Comparison of ENCODE assay signal across 17 cellular contexts in the genomic region with DNA sequence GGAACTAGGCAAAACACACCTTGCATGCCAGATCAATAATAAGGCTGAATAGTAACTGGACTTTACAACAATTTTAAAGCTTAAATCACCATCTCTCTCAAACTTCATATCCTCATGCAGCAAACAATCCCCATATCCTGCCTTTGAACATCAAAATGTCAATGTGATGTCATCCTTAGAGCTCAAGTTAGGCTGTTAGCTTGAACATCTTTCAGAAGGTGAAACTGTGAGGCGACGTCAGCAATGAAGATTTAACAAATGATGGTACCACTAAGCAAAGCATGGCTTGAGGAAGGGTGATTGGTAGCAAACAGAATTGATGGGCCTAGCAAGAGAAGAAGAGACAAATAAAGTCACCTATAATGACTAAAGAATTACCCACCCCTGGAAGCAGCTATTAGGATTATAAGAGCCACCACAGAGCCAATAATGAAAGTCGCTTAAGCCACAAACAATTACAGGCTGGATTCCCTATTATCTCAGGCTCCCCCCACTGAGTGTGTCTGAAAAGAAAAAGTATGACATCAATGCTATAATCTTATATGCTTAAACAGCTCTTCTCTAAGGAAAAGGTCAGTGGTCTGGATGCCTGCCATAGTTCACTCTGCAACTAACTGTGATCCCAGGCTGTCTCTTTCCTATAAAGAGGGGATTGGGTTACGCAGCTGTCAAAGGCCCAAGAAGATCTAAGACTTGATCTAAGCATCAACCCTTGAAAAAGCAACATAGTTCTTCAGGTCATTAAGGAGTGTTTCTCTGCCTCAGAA. TPM values are rescaled to one million over a fixed set of nuclear protein-coding genes. Genes with fewer than 3 reads are reported as not detected.
A peak's percentile ranks its signal among the peaks of the same experiment; 100 is the strongest.
DNase-seq lines count a peak whose midpoint lies in the region; ATAC-seq and TF ChIP-seq lines count a peak whose summit lies in the region.
"Had no signal": no experiment of that assay in that cellular context is flagged by ENCODE, and none has a peak within 500 bp of the region (broad histone marks: within the 10 kb centered on the region; RNA-seq: fewer than 3 reads in every experiment).

No MANE protein-coding gene starts in this region.

- peaks cover 48% of the 10 kb centered on the region for H3K4me1 ChIP-seq in A673 (ENCODE audit: insufficient read depth, low read length, poor library complexity, severe bottlenecking)
- H3K4me1 ChIP-seq in upper lobe of left lung: peaks cover 0 to 5% (median 0%) of the 10 kb centered on the region in 4 donors
- H3K4me1 ChIP-seq in endodermal cell (ENCODE audit: control insufficient read depth, insufficient read depth, low read length): peaks cover 15% of the 10 kb centered on the region
- H3K4me1 ChIP-seq: prostate gland had no signal

- no peaks in the 10 kb centered on the region for H3K36me3 ChIP-seq in A673 (ENCODE audit: insufficient read depth, low read length, poor library complexity, severe bottlenecking)
- peaks cover 0 to 3% (median 0%) of the 10 kb centered on the region in 4 donors for H3K36me3 ChIP-seq in upper lobe of left lung
- peaks cover 24% of the 10 kb centered on the region for H3K36me3 ChIP-seq in endodermal cell (ENCODE audit: control insufficient read depth, insufficient read depth, low read length)
- H3K36me3 ChIP-seq: prostate gland, SJSA1 had no signal

- 92 to 94% methylated on average over 4 of the region's 4 CpGs for WGBS in upper lobe of left lung, 2 donors
- whole genome bisulfite sequencing in endodermal cell (ENCODE audit: insufficient coverage in 1 of 2, insufficient read length in 1 of 2), 2 experiments: 64 to 79% methylated on average over 3 to 4 of the region's 4 CpGs

- H3K4me3 ChIP-seq in A673 (ENCODE audit: low read depth, low read length, poor library complexity, severe bottlenecking) (no peak overlapping the region), upper lobe of left lung (no peak overlapping the region), endodermal cell (ENCODE audit: low read length) (no peak overlapping the region)
- H3K4me3 ChIP-seq: coronary artery, prostate gland, SJSA1 had no signal

- POLR2A ChIA-PET in A673 (lab: Charles Lee; ENCODE audit: low non-redundant PET) (no interaction called here), HEK293T (lab: Yijun Ruan, JAX) (no interaction called here)

- TF ChIP-seq CTCF in A673 (conservative IDR thresholded peaks at IDR 0.05; ENCODE audit: low read depth, low read length) (no peak), upper lobe of left lung (IDR thresholded peaks at IDR 0.05) (no peak), endodermal cell (conservative IDR thresholded peaks at IDR 0.05) (no peak)

- TF ChIP-seq EP300 in upper lobe of left lung (IDR thresholded peaks at IDR 0.05): no peak

- no peak overlapping the region for H3K27ac Mint-ChIP-seq in endodermal cell
- H3K27ac Mint-ChIP-seq: activated B cell treated with CpG ODN at 0.5 μM for 24 hours; activated naive CD8-positive, alpha-beta T cell had no signal

- H3K36me3 Mint-ChIP-seq in endodermal cell (ENCODE audit: low read depth): peaks cover 19% of the 10 kb centered on the region

- intact Hi-C loops in A673 (cut with micrococcal nuclease; ENCODE audit: unreplicated experiment): no loop called here
- intact Hi-C loops in left cardiac atrium (cut with DNase I): no loop called here

- peaks cover 63% of the 10 kb centered on the region for H3K4me1 Mint-ChIP-seq in endodermal cell
- H3K4me1 Mint-ChIP-seq: activated B cell treated with CpG ODN at 0.5 μM for 24 hours had no signal

- H3K9me3 ChIP-seq in A673 (ENCODE audit: low read depth, low read length, poor library complexity, severe bottlenecking) (no peaks in the 10 kb centered on the region), upper lobe of left lung (no peaks in the 10 kb centered on the region), endodermal cell (ENCODE audit: control insufficient read depth, low read length) (no peaks in the 10 kb centered on the region)
- H3K9me3 ChIP-seq: prostate gland, SJSA1 had no signal

- no TSS peak for BruUV-seq in A673 (replicated peaks; lab: Mats Ljungman, UMichigan)

- no peak overlapping the region for H3K9ac ChIP-seq in endodermal cell (ENCODE audit: extremely low read depth, low read length, poor library complexity, severe bottlenecking)

- CTCF ChIA-PET in A673 (lab: Charles Lee): interaction anchor here (0.6 kb wide), 1 partner anchor 295 kb away, joined by 6 read pairs; no protein-coding TSS in a partner anchor
- CTCF ChIA-PET in HEK293T (lab: Yijun Ruan, JAX): no interaction called here

- ATAC-seq in left cardiac atrium (peak; percentile 35 to 54), GM21367 (IDR thresholded peaks at IDR 0.05; ENCODE audit: unreplicated experiment) (no peak), upper lobe of left lung (ENCODE audit: low FRiP score in 2 of 2) (no peak), GM21529 (IDR thresholded peaks at IDR 0.05; ENCODE audit: unreplicated experiment) (no peak)

- H3K27me3 Mint-ChIP-seq in endodermal cell (ENCODE audit: insufficient read depth): peaks cover 22% of the 10 kb centered on the region
- H3K27me3 Mint-ChIP-seq: activated B cell treated with CpG ODN at 0.5 μM for 24 hours; activated naive CD8-positive, alpha-beta T cell had no signal

- peak; percentile 57 for DNase-seq in A673 (ENCODE audit: low spot score)
- DNase-seq in HEK293T (ENCODE audit: extremely low spot score): no peak
- peak; percentile 16 to 46 for DNase-seq in SHP77 (lab: John Stamatoyannopoulos, UW)
- no peak for DNase-seq in left cardiac atrium
- no peak for DNase-seq in upper lobe of left lung
- DNase-seq in endodermal cell: no peak
- DNase-seq: activated B cell treated with CpG ODN at 0.5 μM for 24 hours; DND-41; KG1; stimulated activated CD4-positive, alpha-beta T cell treated with anti-CD3 and anti-CD28 coated beads, Interleukin-4, amount 100 ng/mL, for 24 hours; stimulated activated naive CD4-positive, alpha-beta T cell had no signal

- no peaks in the 10 kb centered on the region for H3K9me3 Mint-ChIP-seq in endodermal cell
- H3K9me3 Mint-ChIP-seq: activated B cell treated with CpG ODN at 0.5 μM for 24 hours had no signal

- no peak for TF ChIP-seq POLR2A in upper lobe of left lung (IDR thresholded peaks at IDR 0.05)

- H3K4me3 Mint-ChIP-seq in endodermal cell: no peak overlapping the region
- H3K4me3 Mint-ChIP-seq: activated B cell treated with CpG ODN at 0.5 μM for 24 hours; activated naive CD8-positive, alpha-beta T cell had no signal

- no peak overlapping the region for H3K27ac ChIP-seq in A673 (ENCODE audit: low read depth, low read length, poor library complexity, severe bottlenecking)
- no peak overlapping the region for H3K27ac ChIP-seq in upper lobe of left lung
- no peak overlapping the region for H3K27ac ChIP-seq in endodermal cell (ENCODE audit: low read depth, low read length)
- H3K27ac ChIP-seq: coronary artery, prostate gland, SJSA1 had no signal

- H3K27me3 ChIP-seq in A673 (replicated peaks; ENCODE audit: insufficient read depth, low read depth, low read length, poor library complexity): no peaks in the 10 kb centered on the region
- H3K27me3 ChIP-seq in upper lobe of left lung: no peaks in the 10 kb centered on the region
- peaks cover 15% of the 10 kb centered on the region for H3K27me3 ChIP-seq in endodermal cell (ENCODE audit: control insufficient read depth, insufficient read depth, low read length, poor library complexity, severe bottlenecking)
- H3K27me3 ChIP-seq: SJSA1 had no signal

TF ChIP-seq in HEK293T, 16 proteins besides CTCF, POLR2A, EP300 and RAD21:
- no peak for TF ChIP-seq HDGF (IDR thresholded peaks at IDR 0.05; ENCODE audit: borderline replicate concordance)
- TF ChIP-seq, protein P1, sequence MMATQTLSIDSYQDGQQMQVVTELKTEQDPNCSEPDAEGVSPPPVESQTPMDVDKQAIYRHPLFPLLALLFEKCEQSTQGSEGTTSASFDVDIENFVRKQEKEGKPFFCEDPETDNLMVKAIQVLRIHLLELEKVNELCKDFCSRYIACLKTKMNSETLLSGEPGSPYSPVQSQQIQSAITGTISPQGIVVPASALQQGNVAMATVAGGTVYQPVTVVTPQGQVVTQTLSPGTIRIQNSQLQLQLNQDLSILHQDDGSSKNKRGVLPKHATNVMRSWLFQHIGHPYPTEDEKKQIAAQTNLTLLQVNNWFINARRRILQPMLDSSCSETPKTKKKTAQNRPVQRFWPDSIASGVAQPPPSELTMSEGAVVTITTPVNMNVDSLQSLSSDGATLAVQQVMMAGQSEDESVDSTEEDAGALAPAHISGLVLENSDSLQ (IDR thresholded peaks at IDR 0.05): peak; percentile 14; the same call in 1 of the 2 replicates

RNA-seq across cellular contexts. Expression of gene EGLN3, which starts 18.2 kb away (rescaled TPM):
- total RNA-seq in A673 (2021) (2.0 and 2.4 TPM in 2 replicates), left cardiac atrium (100 to 1,000 TPM in 1 of 2 donors, 10 to 100 TPM in 1; 73.1 to 116 TPM), upper lobe of left lung (10 to 100 TPM in 3 of 6 donors, 1 to 10 TPM in 3; 2.9 to 12.6 (median 8.5) TPM), endodermal cell (10 to 100 TPM; 13.4 to 18.1 TPM)
- 12.6 TPM for polyA plus RNA-seq in endodermal cell (2013, experiment 1 of 2)
- 14.5 TPM for polyA plus RNA-seq in endodermal cell (2013, experiment 2 of 2)

Comparison
In these comparisons a context has a peak if more than half of its experiments do, and no peak if none do; other contexts are left out.
1. DNase-seq: peak in A673 (single experiment) and SHP77 (2 of 2); none in HEK293T (single experiment), left cardiac atrium (single experiment), upper lobe of left lung (0 of 2) and endodermal cell (single experiment).
2. ATAC-seq: peak in left cardiac atrium (2 of 2); none in GM21367 (single experiment), upper lobe of left lung (0 of 2) and GM21529 (single experiment).